ENCODE assay signal across 11 cellular contexts in genomic region chr11:72668645-72669347, GRCh38. TPM values are rescaled to one million over a fixed set of nuclear protein-coding genes. Genes with fewer than 3 reads are reported as not detected.
A peak's percentile ranks its signal among the peaks of the same experiment; 100 is the strongest.
DNase-seq lines count a peak whose midpoint lies in the region; ATAC-seq and TF ChIP-seq lines count a peak whose summit lies in the region.
"Had no signal": no experiment of that assay in that cellular context is flagged by ENCODE, and none has a peak within 500 bp of the region (broad histone marks: within the 10 kb centered on the region; RNA-seq: fewer than 3 reads in every experiment).

No MANE protein-coding gene starts in this region.

- no peak overlapping the region for H3K4me3 Mint-ChIP-seq in CD4-positive, CD25-positive, alpha-beta regulatory T cell

- in situ Hi-C loops in gastrocnemius medialis (cut with MboI; ENCODE audit: low sequenced_read_pairs in 4 of 4), result no loop called here

- no peak overlapping the region for H3K27ac ChIP-seq in CD4-positive, CD25-positive, alpha-beta regulatory T cell (ENCODE audit: insufficient read depth, low read length, poor library complexity, severe bottlenecking)
- H3K27ac ChIP-seq in upper lobe of left lung, result no peak overlapping the region
- no peak overlapping the region for H3K27ac ChIP-seq in gastrocnemius medialis
- H3K27ac ChIP-seq: brain microvascular endothelial cell had no signal

- intact Hi-C loops in gastrocnemius medialis (cut with DNase I; ENCODE audit: low total_unique reads), result no loop called here

- H3K36me3 Mint-ChIP-seq in CD4-positive, CD25-positive, alpha-beta regulatory T cell, result no peaks in the 10 kb centered on the region
- H3K36me3 Mint-ChIP-seq in activated naive CD4-positive, alpha-beta T cell treated with anti-CD3 and anti-CD28 coated beads, Interleukin-2, amount 50 U/mL, for 72 hours, result peaks cover 9 to 13% of the 10 kb centered on the region in 2 donors

- no peak overlapping the region for H3K4me3 ChIP-seq in CD4-positive, CD25-positive, alpha-beta regulatory T cell (ENCODE audit: low read depth, low read length)
- H3K4me3 ChIP-seq in upper lobe of left lung, result no peak overlapping the region
- no peak overlapping the region for H3K4me3 ChIP-seq in gastrocnemius medialis

- H3K9me3 Mint-ChIP-seq in CD4-positive, CD25-positive, alpha-beta regulatory T cell, result peaks cover 0 to 9% (median 3%) of the 10 kb centered on the region in 7 donors
- H3K9me3 Mint-ChIP-seq in activated naive CD4-positive, alpha-beta T cell treated with anti-CD3 and anti-CD28 coated beads, Interleukin-2, amount 50 U/mL, for 72 hours, result peaks cover 8% of the 10 kb centered on the region in 2 donors

- no peaks in the 10 kb centered on the region for H3K36me3 ChIP-seq in CD4-positive, CD25-positive, alpha-beta regulatory T cell (ENCODE audit: control insufficient read depth, insufficient read depth, low read length)
- H3K36me3 ChIP-seq in upper lobe of left lung, result no peaks in the 10 kb centered on the region
- H3K36me3 ChIP-seq in gastrocnemius medialis, result no peaks in the 10 kb centered on the region
- H3K36me3 ChIP-seq: brain microvascular endothelial cell had no signal

- H3K9me3 ChIP-seq in CD4-positive, CD25-positive, alpha-beta regulatory T cell (ENCODE audit: control insufficient read depth in 2 of 2, low read length in 2 of 2), result peaks cover 4 to 8% of the 10 kb centered on the region in 2 experiments
- H3K9me3 ChIP-seq in upper lobe of left lung (peaks cover 5 to 9% (median 8%) of the 10 kb centered on the region in 4 donors), gastrocnemius medialis (no peaks in the 10 kb centered on the region)

- H3K4me1 ChIP-seq in CD4-positive, CD25-positive, alpha-beta regulatory T cell (ENCODE audit: control insufficient read depth, insufficient read depth, low read length, poor library complexity, severe bottlenecking), result peaks cover 5% of the 10 kb centered on the region
- H3K4me1 ChIP-seq in upper lobe of left lung (no peaks in the 10 kb centered on the region), gastrocnemius medialis (no peaks in the 10 kb centered on the region)

- no peak for TF ChIP-seq POLR2A in upper lobe of left lung (IDR thresholded peaks at IDR 0.05)
- no peak for TF ChIP-seq POLR2A in gastrocnemius medialis (IDR thresholded peaks at IDR 0.05)

- WGBS in upper lobe of left lung, 2 donors, result 30 to 59% methylated on average over 6 to 7 of the region's 7 CpGs

- H3K27me3 Mint-ChIP-seq in CD4-positive, CD25-positive, alpha-beta regulatory T cell, result peaks cover 34% of the 10 kb centered on the region

- H3K27me3 ChIP-seq in CD4-positive, CD25-positive, alpha-beta regulatory T cell (ENCODE audit: control insufficient read depth, insufficient read depth, low read length), result peaks cover 26% of the 10 kb centered on the region
- H3K27me3 ChIP-seq in upper lobe of left lung, result peaks cover 0 to 8% (median 5%) of the 10 kb centered on the region in 4 donors
- H3K27me3 ChIP-seq in gastrocnemius medialis, result peaks cover 9 to 15% (median 10%) of the 10 kb centered on the region in 3 donors

- DNase-seq in CD4-positive, CD25-positive, alpha-beta regulatory T cell, result peak in 1 of 3 donors; percentile 47
- peak; percentile 63 for DNase-seq in activated naive CD4-positive, alpha-beta T cell treated with anti-CD3 and anti-CD28 coated beads, Interleukin-2, amount 50 U/mL, for 72 hours (ENCODE audit: low spot score in 2 of 2)
- DNase-seq in kidney glomerular epithelial cell (lab: John Stamatoyannopoulos, UW) (no peak), upper lobe of left lung (no peak), gastrocnemius medialis (no peak), COR-L47 (lab: John Stamatoyannopoulos, UW) (no peak)
- DNase-seq: brain microvascular endothelial cell, GF-D8, NCI-H524 had no signal

- no peak for TF ChIP-seq CTCF in upper lobe of left lung (IDR thresholded peaks at IDR 0.05)
- no peak for TF ChIP-seq CTCF in gastrocnemius medialis (IDR thresholded peaks at IDR 0.05 in 4 of 5, conservative IDR thresholded peaks at IDR 0.05 in 1 of 5)

- H3K27ac Mint-ChIP-seq in CD4-positive, CD25-positive, alpha-beta regulatory T cell, result no peak overlapping the region
- no peak overlapping the region for H3K27ac Mint-ChIP-seq in activated naive CD4-positive, alpha-beta T cell treated with anti-CD3 and anti-CD28 coated beads, Interleukin-2, amount 50 U/mL, for 72 hours

- no peak for TF ChIP-seq EP300 in upper lobe of left lung (IDR thresholded peaks at IDR 0.05)

- peaks cover 0 to 8% (median 1%) of the 10 kb centered on the region in 4 donors for H3K4me1 Mint-ChIP-seq in CD4-positive, CD25-positive, alpha-beta regulatory T cell

- ATAC-seq in CD4-positive, CD25-positive, alpha-beta regulatory T cell (ENCODE audit: low read depth in 2 of 2), result peak; percentile 11 to 18
- ATAC-seq in GM19324 (IDR thresholded peaks at IDR 0.05; ENCODE audit: low FRiP score, unreplicated experiment) (peak; percentile 61), HG03159 (IDR thresholded peaks at IDR 0.05; ENCODE audit: unreplicated experiment) (peak; percentile 72), upper lobe of left lung (ENCODE audit: low FRiP score in 2 of 2) (no peak), gastrocnemius medialis (no peak)
- peak; percentile 92 for ATAC-seq in activated naive CD4-positive, alpha-beta T cell treated with anti-CD3 and anti-CD28 coated beads, Interleukin-2, amount 50 U/mL, for 72 hours

RNA-seq across cellular contexts. Expression of gene PDE2A, which starts 5.4 kb away (rescaled TPM):
- total RNA-seq in CD4-positive, CD25-positive, alpha-beta regulatory T cell, result 6.7 TPM
- not detected for polyA plus RNA-seq in CD4-positive, CD25-positive, alpha-beta regulatory T cell
- total RNA-seq in activated naive CD4-positive, alpha-beta T cell treated with anti-CD3 and anti-CD28 coated beads, Interleukin-2, amount 50 U/mL, for 72 hours, result under 1 TPM; 0.68 to 0.97 TPM
- total RNA-seq in upper lobe of left lung, result 10 to 100 TPM in 4 of 6 donors, 1 to 10 TPM in 2; 4.7 to 46.1 (median 16.7) TPM
- 10 to 100 TPM; 13.4 to 26.6 (median 21.9) TPM for total RNA-seq in gastrocnemius medialis

Comparison
In these comparisons a context has a peak if more than half of its experiments do, and no peak if none do; other contexts are left out.
1. ATAC-seq: peak in CD4-positive, CD25-positive, alpha-beta regulatory T cell (2 of 2), GM19324 (single experiment), HG03159 (single experiment) and activated naive CD4-positive, alpha-beta T cell treated with anti-CD3 and anti-CD28 coated beads, Interleukin-2, amount 50 U/mL, for 72 hours (2 of 2); none in upper lobe of left lung (0 of 2) and gastrocnemius medialis (0 of 2).
2. DNase-seq: peak in activated naive CD4-positive, alpha-beta T cell treated with anti-CD3 and anti-CD28 coated beads, Interleukin-2, amount 50 U/mL, for 72 hours (2 of 2); none in kidney glomerular epithelial cell (single experiment), upper lobe of left lung (0 of 2), gastrocnemius medialis (0 of 2) and COR-L47 (single experiment).